Comparison of ENCODE assay signal across 8 cellular contexts in genomic region chr10:119750391-119751230, GRCh38. TPM values are rescaled to one million over a fixed set of nuclear protein-coding genes. Genes with fewer than 3 reads are reported as not detected.
DNase-seq lines count a peak whose midpoint lies in the region; ATAC-seq and TF ChIP-seq lines count a peak whose summit lies in the region.

No MANE protein-coding gene starts in this region.

- ATAC-seq in HG02678 (IDR thresholded peaks at IDR 0.05; ENCODE audit: unreplicated experiment) (peak; percentile 81), gastrocnemius medialis (peak; percentile 94 to 99), GM19397 (IDR thresholded peaks at IDR 0.05; ENCODE audit: unreplicated experiment) (no peak)

- no peak overlapping the region for H3K27ac ChIP-seq in gastrocnemius medialis

- peak; percentile 61 for DNase-seq in NCI-H146 treated with DMSO at 0.1 percent for 48 hours (lab: John Stamatoyannopoulos, UW; ENCODE audit: unreplicated experiment)
- peak in 4 of 5 experiments; percentile 25 to 83 (median 27) for DNase-seq in T-helper 2 cell
- DNase-seq in astrocyte of the cerebellum (ENCODE audit: low read depth), result peak; percentile 72
- DNase-seq in hippocampal formation (lab: John Stamatoyannopoulos, UW), result peak; percentile 73 to 96
- DNase-seq in gastrocnemius medialis, result peak; percentile 42 to 62

- no peak overlapping the region for H3K4me3 ChIP-seq in astrocyte of the cerebellum (ENCODE audit: low read depth, low read length)
- no peak overlapping the region for H3K4me3 ChIP-seq in gastrocnemius medialis

- in situ Hi-C loops in astrocyte of the cerebellum (cut with HindIII; ENCODE audit: low sequenced_read_pairs), result no loop called here
- in situ Hi-C loops in gastrocnemius medialis (cut with MboI; ENCODE audit: low sequenced_read_pairs in 4 of 4), result loop anchor here in 2 of 4 donors (5.0 to 10.0 kb wide), 2 partner anchors 104 to 107 kb away; no protein-coding TSS in a partner anchor

- H3K27me3 ChIP-seq in gastrocnemius medialis, result no peaks in the 10 kb centered on the region

- H3K9me3 ChIP-seq in gastrocnemius medialis, result no peaks in the 10 kb centered on the region

- TF ChIP-seq CTCF in GM12874 (IDR thresholded peaks at IDR 0.05; ENCODE audit: insufficient read depth, low read depth, low read length) (peak; percentile 85), astrocyte of the cerebellum (IDR thresholded peaks at IDR 0.05; ENCODE audit: low read depth, low read length, missing control alignments) (peak; percentile 97), gastrocnemius medialis (IDR thresholded peaks at IDR 0.05 in 4 of 5, conservative IDR thresholded peaks at IDR 0.05 in 1 of 5) (peak; percentile 70 to 93 (median 83))

- intact Hi-C loops in gastrocnemius medialis (cut with DNase I; ENCODE audit: low total_unique reads), result loop anchor here (1.0 kb wide), 3 partner anchors 36 to 142 kb away; partner anchors contain the start of gene SEC23IP

- peaks cover 7% of the 10 kb centered on the region in 2 donors for H3K4me1 ChIP-seq in gastrocnemius medialis

- TF ChIP-seq POLR2A in gastrocnemius medialis (IDR thresholded peaks at IDR 0.05), result no peak

- H3K36me3 ChIP-seq in gastrocnemius medialis, result no peaks in the 10 kb centered on the region

RNA-seq across cellular contexts. Expression of gene INPP5F, which starts 24.8 kb away (rescaled TPM):
- total RNA-seq in gastrocnemius medialis, result 10 to 100 TPM in 2 of 4 donors, 1 to 10 TPM in 2; 8.7 to 11.6 (median 10.5) TPM

Comparison
In these comparisons a context has a peak if more than half of its experiments do, and no peak if none do; other contexts are left out.
1. DNase-seq: peak in every context shown above with its lines; median percentile 84 in hippocampal formation; 72 in astrocyte of the cerebellum; 61 in NCI-H146 treated with DMSO at 0.1 percent for 48 hours; 52 in gastrocnemius medialis; 27 in T-helper 2 cell.